19 cellular contexts compared by ENCODE assay signal in genomic region chr7:98472391-98473002, GRCh38.
A peak's percentile ranks its signal among the peaks of the same experiment; 100 is the strongest.
DNase-seq lines count a peak whose midpoint lies in the region; TF ChIP-seq lines count a peak whose summit lies in the region.
"Had no signal": no experiment of that assay in that cellular context is flagged by ENCODE, and none has a peak within 500 bp of the region (broad histone marks: within the 10 kb centered on the region; RNA-seq: fewer than 3 reads in every experiment).

No MANE protein-coding gene starts in this region.

- no peak overlapping the region for H2AK5ac ChIP-seq in H9 (ENCODE audit: insufficient read length, low read length)

- no peak overlapping the region for H3K56ac ChIP-seq in H9 (ENCODE audit: insufficient read length, low read depth, low read length)

- H3K9ac ChIP-seq in H9 (ENCODE audit: extremely low read depth, insufficient read length, low read length) = no peak overlapping the region
- H3K9ac ChIP-seq: SK-N-SH had no signal

- H3K14ac ChIP-seq in H9 (ENCODE audit: insufficient read depth, low read length) = no peak overlapping the region

- no peak overlapping the region for H2AFZ ChIP-seq in H9 (ENCODE audit: low read length)

- peaks cover 0 to 4% (median 0%) of the 10 kb centered on the region in 3 experiments; a peak in 2 of 7 replicates for H3K36me3 Mint-ChIP-seq in H9 (ENCODE audit: insufficient read depth in 1 of 3, low read depth in 3 of 3)
- no peaks in the 10 kb centered on the region for H3K36me3 Mint-ChIP-seq in progenitor cell of endocrine pancreas (ENCODE audit: insufficient read depth)
- H3K36me3 Mint-ChIP-seq: CD4-positive, CD25-positive, alpha-beta regulatory T cell; T-cell had no signal

- H3K27me3 ChIP-seq in H9 (ENCODE audit: insufficient read depth, low read length) (no peaks in the 10 kb centered on the region; the same call in 1 of the 2 replicates), BE2C (no peaks in the 10 kb centered on the region)

- H4K5ac ChIP-seq in H9 (ENCODE audit: insufficient read length, low read depth, low read length) = no peak overlapping the region

- no peak overlapping the region for H3K4ac ChIP-seq in H9 (ENCODE audit: low read depth, low read length)

- no peak overlapping the region for H4K8ac ChIP-seq in H9 (replicated peaks; ENCODE audit: insufficient read length, low read depth, low read length)

- no peak overlapping the region for H3K27ac Mint-ChIP-seq in H9
- no peak overlapping the region for H3K27ac Mint-ChIP-seq in progenitor cell of endocrine pancreas
- H3K27ac Mint-ChIP-seq: B cell; CD4-positive, CD25-positive, alpha-beta regulatory T cell; T-cell had no signal

- H2BK5ac ChIP-seq in H9 (ENCODE audit: insufficient read length, low read length) = no peak overlapping the region

- no peaks in the 10 kb centered on the region for H3K79me1 ChIP-seq in H9 (ENCODE audit: insufficient read depth, low read depth, low read length, poor library complexity, severe bottlenecking)

- no CpG with 5 or more reads among the region's 13 CpGs for WGBS in H9 (ENCODE audit: extremely low coverage, insufficient read length, low lambda C conversion rate)

- H3K4me3 Mint-ChIP-seq in H9 = no peak overlapping the region
- no peak overlapping the region for H3K4me3 Mint-ChIP-seq in progenitor cell of endocrine pancreas (ENCODE audit: low read depth)
- H3K4me3 Mint-ChIP-seq: B cell; CD4-positive, CD25-positive, alpha-beta regulatory T cell had no signal

- H4K91ac ChIP-seq in H9 (ENCODE audit: insufficient read length, low read depth, low read length) = no peak overlapping the region

- no peaks in the 10 kb centered on the region for H3K9me3 ChIP-seq in H9 (ENCODE audit: control insufficient read depth, low read depth, low read length)
- H3K9me3 ChIP-seq in BE2C = no peaks in the 10 kb centered on the region
- H3K9me3 ChIP-seq: SK-N-SH had no signal

- no peaks in the 10 kb centered on the region for H3K36me3 ChIP-seq in BE2C

- no peak for TF ChIP-seq CTCF in H9 (conservative IDR thresholded peaks at IDR 0.05)
- no peak for TF ChIP-seq CTCF in progenitor cell of endocrine pancreas (IDR thresholded peaks at IDR 0.05; ENCODE audit: unreplicated experiment)
- no peak for TF ChIP-seq CTCF in BE2C (IDR thresholded peaks at IDR 0.05; ENCODE audit: low read depth, low read length)

- DNase-seq in D341Med (ENCODE audit: low spot score) (peak; percentile 68), H9 (no peak), NCI-H524 (lab: John Stamatoyannopoulos, UW) (peak; percentile 87 to 97), left kidney (ENCODE audit: low read depth, low spot score) (peak; percentile 93), GM19240 (ENCODE audit: insufficient read length, low spot score) (no peak), progenitor cell of endocrine pancreas (ENCODE audit: low spot score, unreplicated experiment) (no peak), BE2C (no peak), mucosa of gallbladder (ENCODE audit: low spot score) (no peak)
- DNase-seq: CD4-positive, CD25-positive, alpha-beta regulatory T cell; COR-L47; MM.1S; NCI-H1105; NCI-H446 treated with DMSO at 0.1 percent for 48 hours; NCI-H774; RPMI8226; SHP77 treated with DMSO at 0.1 percent for 48 hours; SK-N-SH; T-cell had no signal

- no peak overlapping the region for H2BK15ac ChIP-seq in H9 (ENCODE audit: low read depth, low read length)

- H3K23me2 ChIP-seq in H9 (ENCODE audit: insufficient read length, low read depth, low read length, poor library complexity, severe bottlenecking) = no peaks in the 10 kb centered on the region

- H4K20me1 ChIP-seq in H9 (ENCODE audit: control insufficient read depth, insufficient read depth, insufficient read length) = no peaks in the 10 kb centered on the region

- H3K18ac ChIP-seq in H9 (ENCODE audit: insufficient read length, low read depth, low read length) = peak overlapping the region; percentile 37

- H3K4me3 ChIP-seq in BE2C (ENCODE audit: low read depth, low read length) = no peak overlapping the region

- H3T11ph ChIP-seq in H9 (ENCODE audit: low read length) = no peak overlapping the region

- H3K9me3 Mint-ChIP-seq in H9 (peaks cover 4 to 11% of the 10 kb centered on the region in 2 experiments), progenitor cell of endocrine pancreas (ENCODE audit: low read depth) (no peaks in the 10 kb centered on the region)

- H2BK120ac ChIP-seq in H9 (ENCODE audit: low read depth, low read length, poor library complexity, severe bottlenecking) = no peak overlapping the region

- peaks cover 32% of the 10 kb centered on the region for H3K27me3 Mint-ChIP-seq in H9 (ENCODE audit: low read depth)
- peaks cover 30% of the 10 kb centered on the region for H3K27me3 Mint-ChIP-seq in progenitor cell of endocrine pancreas

- no peaks in the 10 kb centered on the region for H3K4me1 ChIP-seq in H9 (ENCODE audit: insufficient read depth, low read length)
- no peaks in the 10 kb centered on the region for H3K4me1 ChIP-seq in BE2C

- no peaks in the 10 kb centered on the region for H3K79me2 ChIP-seq in H9 (ENCODE audit: insufficient read depth, low read length)

- no peak overlapping the region for H2BK20ac ChIP-seq in H9 (ENCODE audit: low read depth, low read length, poor library complexity, severe bottlenecking)

- H3K4me1 Mint-ChIP-seq in H9 = peaks cover 10 to 16% of the 10 kb centered on the region in 2 experiments
- H3K4me1 Mint-ChIP-seq in progenitor cell of endocrine pancreas (ENCODE audit: low read depth) = peaks cover 4% of the 10 kb centered on the region

- no peak overlapping the region for H3K23ac ChIP-seq in H9 (ENCODE audit: insufficient read length, low read depth, low read length)

- H3K27ac ChIP-seq in H9 (ENCODE audit: insufficient read length, low read depth, low read length) = no peak overlapping the region

- no peak overlapping the region for H3K4me2 ChIP-seq in H9 (ENCODE audit: insufficient read depth, insufficient read length, low read length)
- H3K4me2 ChIP-seq: SK-N-SH had no signal

- no peak overlapping the region for H2BK12ac ChIP-seq in H9 (ENCODE audit: insufficient read length, low read depth, low read length)

Comparison
In these comparisons a context has a peak if more than half of its experiments do, and no peak if none do; other contexts are left out.
1. DNase-seq: peak in D341Med (single experiment), NCI-H524 (2 of 2) and left kidney (single experiment); none in H9 (single experiment), GM19240 (single experiment), progenitor cell of endocrine pancreas (single experiment), BE2C (single experiment) and mucosa of gallbladder (single experiment).